ENCODE assay signal across 15 cellular contexts in the genomic region with DNA sequence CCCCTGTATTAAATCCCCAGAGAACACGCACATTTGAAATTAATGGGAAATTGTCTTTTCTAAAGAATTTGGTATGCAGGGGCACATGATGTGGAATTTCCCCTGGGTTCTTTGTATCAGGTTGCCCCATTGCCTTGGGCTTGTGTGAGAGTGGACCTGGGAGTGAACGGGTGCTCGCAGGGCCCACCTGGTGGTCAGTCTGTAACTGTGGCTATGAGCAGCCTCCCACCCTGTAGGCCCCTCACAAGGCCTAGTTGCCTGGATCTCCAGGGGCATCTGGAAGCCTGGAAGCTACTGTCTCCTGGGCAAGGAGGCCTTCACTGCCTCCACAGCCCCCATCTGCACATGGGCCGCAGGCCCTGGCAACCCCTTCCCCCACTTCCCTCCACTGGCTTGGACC. TPM values are rescaled to one million over a fixed set of nuclear protein-coding genes. Genes with fewer than 3 reads are reported as not detected.
DNase-seq lines count a peak whose midpoint lies in the region; ATAC-seq and TF ChIP-seq lines count a peak whose summit lies in the region.
"Had no signal": no experiment of that assay in that cellular context is flagged by ENCODE, and none has a peak within 500 bp of the region (broad histone marks: within the 10 kb centered on the region; RNA-seq: fewer than 3 reads in every experiment).

No MANE protein-coding gene starts in this region.

- intact Hi-C loops in transverse colon (cut with DNase I; ENCODE audit: low total_unique reads) = no loop called here

- TF ChIP-seq EP300 in transverse colon (IDR thresholded peaks at IDR 0.05; ENCODE audit: low read depth) = no peak

- H3K4me3 ChIP-seq in transverse colon = no peak overlapping the region
- H3K4me3 ChIP-seq: lower lobe of right lung, thoracic aorta had no signal

- no peaks in the 10 kb centered on the region for H3K27me3 ChIP-seq in transverse colon
- no peaks in the 10 kb centered on the region for H3K27me3 ChIP-seq in foreskin keratinocyte

- no peaks in the 10 kb centered on the region for H3K9me3 ChIP-seq in transverse colon
- H3K9me3 ChIP-seq: lower lobe of right lung, thoracic aorta had no signal

- H3K36me3 ChIP-seq in transverse colon = no peaks in the 10 kb centered on the region
- H3K36me3 ChIP-seq: lower lobe of right lung, thoracic aorta had no signal

- 90% methylated on average over 4 of the region's 4 CpGs; no CpG with 5 or more reads in 1 of the 2 donors for WGBS in transverse colon (ENCODE audit: low coverage in 1 of 2), 2 donors

- 0 out of 2 replicates have a peak, but pooled peaks have one; percentile 12 for TF ChIP-seq CTCF in VCaP (conservative IDR thresholded peaks at IDR 0.05)
- no peak for TF ChIP-seq CTCF in transverse colon (IDR thresholded peaks at IDR 0.05)
- no peak for TF ChIP-seq CTCF in foreskin keratinocyte (conservative IDR thresholded peaks at IDR 0.05)

- in situ Hi-C loops in transverse colon (cut with MboI; ENCODE audit: low pct_ligation_motif_present in 1 of 4, low pct_unique_long_range_greater_than_20kb in 1 of 4, low sequenced_read_pairs in 3 of 4) = no loop called here

- H3K27ac ChIP-seq in VCaP (peak overlapping the region; percentile 34; the same call in 1 of the 2 replicates), transverse colon (peak overlapping the region; percentile 59 to 78 (median 72)), foreskin keratinocyte (no peak overlapping the region)
- H3K27ac ChIP-seq: lower lobe of right lung, thoracic aorta had no signal

- peak; percentile 36 for DNase-seq in activated effector memory CD4-positive, alpha-beta T cell treated with anti-CD3 and anti-CD28 coated beads, Interleukin-2, amount 50 U/mL, for 16 hours
- DNase-seq in activated effector memory CD4-positive, alpha-beta T cell treated with Interleukin-2 at 50 U/mL for 16 hours = no peak
- peak; percentile 64 for DNase-seq in iPS-NIHi11 (ENCODE audit: low spot score)
- DNase-seq in transverse colon = no peak
- no peak for DNase-seq in foreskin keratinocyte
- DNase-seq in AG08396 (ENCODE audit: low spot score) = no peak
- no peak for DNase-seq in activated CD4-positive, alpha-beta T cell treated with anti-CD3 and anti-CD28 coated beads, Interleukin-2, amount 50 U/mL, for 48 hours
- DNase-seq: activated naive CD4-positive, alpha-beta T cell; effector CD4-positive, alpha-beta T cell; lower lobe of right lung; retina; stimulated activated CD4-positive, alpha-beta T cell treated with anti-CD3 and anti-CD28 coated beads, Interleukin-2, amount 100 ng/mL, for 48 hours; stimulated activated CD8-positive, alpha-beta memory T cell treated with anti-CD3 and anti-CD28 coated beads, Interleukin-4, amount 100 ng/mL, for 48 hours had no signal

- no peak for ATAC-seq in foreskin keratinocyte
- ATAC-seq: lower lobe of right lung had no signal

- TF ChIP-seq POLR2A in transverse colon (IDR thresholded peaks at IDR 0.05) = no peak

- peaks cover 12 to 61% (median 42%) of the 10 kb centered on the region in 4 donors for H3K4me1 ChIP-seq in transverse colon
- peaks cover 8% of the 10 kb centered on the region for H3K4me1 ChIP-seq in foreskin keratinocyte

RNA-seq across cellular contexts. Expression of a gene that starts 43.6 kb away (rescaled TPM):
- total RNA-seq in transverse colon (10 to 100 TPM in 3 of 4 donors, 1 to 10 TPM in 1; 3.4 to 11.2 (median 10.7) TPM), foreskin keratinocyte (7.0 and 7.6 TPM in 2 replicates)
- polyA plus RNA-seq in foreskin keratinocyte = 6.2 and 6.4 TPM in 2 replicates

Comparison
In these comparisons a context has a peak if more than half of its experiments do, and no peak if none do; other contexts are left out.
1. DNase-seq: peak in activated effector memory CD4-positive, alpha-beta T cell treated with anti-CD3 and anti-CD28 coated beads, Interleukin-2, amount 50 U/mL, for 16 hours (single experiment) and iPS-NIHi11 (single experiment); none in activated effector memory CD4-positive, alpha-beta T cell treated with Interleukin-2 at 50 U/mL for 16 hours (single experiment), transverse colon (single experiment), foreskin keratinocyte (0 of 2), AG08396 (single experiment) and activated CD4-positive, alpha-beta T cell treated with anti-CD3 and anti-CD28 coated beads, Interleukin-2, amount 50 U/mL, for 48 hours (0 of 2).